ENCODE assay signal across 8 cellular contexts in genomic region chrX:21926527-21927278, GRCh38. TPM values are rescaled to one million over a fixed set of nuclear protein-coding genes. Genes with fewer than 3 reads are reported as not detected.
DNase-seq lines count a peak whose midpoint lies in the region; ATAC-seq lines count a peak whose summit lies in the region.

No MANE protein-coding gene starts in this region.

- H3K4me3 Mint-ChIP-seq in activated naive CD4-positive, alpha-beta T cell treated with anti-CD3 and anti-CD28 coated beads for 36 hours: no peak overlapping the region

- no peaks in the 10 kb centered on the region for H3K9me3 Mint-ChIP-seq in activated naive CD4-positive, alpha-beta T cell treated with anti-CD3 and anti-CD28 coated beads for 36 hours

- CTCF ChIA-PET in activated naive CD4-positive, alpha-beta T cell treated with anti-CD3 and anti-CD28 coated beads for 36 hours (lab: Charles Lee): interaction anchor here (1.6 kb wide), 1 partner anchor 85 kb away, joined by 3 read pairs; no protein-coding TSS in a partner anchor

- no peaks in the 10 kb centered on the region for H3K36me3 Mint-ChIP-seq in activated naive CD4-positive, alpha-beta T cell treated with anti-CD3 and anti-CD28 coated beads for 36 hours (ENCODE audit: low read depth)

- DNase-seq in activated naive CD4-positive, alpha-beta T cell treated with anti-CD3 and anti-CD28 coated beads for 36 hours: peak; percentile 26
- DNase-seq in activated naive CD4-positive, alpha-beta T cell (lab: John Stamatoyannopoulos, UW): no peak
- peak; percentile 45 for DNase-seq in HT-29 (ENCODE audit: low spot score)
- peak; percentile 93 for DNase-seq in amniotic epithelial cell (ENCODE audit: low read depth)
- DNase-seq in lung microvascular endothelial cell (ENCODE audit: low read depth in 2 of 2): peak; percentile 94 to 96
- no peak for DNase-seq in amygdala (lab: John Stamatoyannopoulos, UW)
- DNase-seq in NCI-H774 (lab: John Stamatoyannopoulos, UW): no peak

- intact Hi-C loops in activated naive CD4-positive, alpha-beta T cell treated with anti-CD3 and anti-CD28 coated beads for 36 hours (cut with micrococcal nuclease): loop anchor here (1.0 to 5.0 kb wide), 5 partner anchors 14 to 1856 kb away; partner anchors contain the start of genes SAT1 and SMS

- H3K27ac Mint-ChIP-seq in activated naive CD4-positive, alpha-beta T cell treated with anti-CD3 and anti-CD28 coated beads for 36 hours: peak overlapping the region; percentile 68

- no peak for ATAC-seq in GM19328 (IDR thresholded peaks at IDR 0.05; ENCODE audit: unreplicated experiment)

- H3K4me1 Mint-ChIP-seq in activated naive CD4-positive, alpha-beta T cell treated with anti-CD3 and anti-CD28 coated beads for 36 hours (ENCODE audit: low read depth): peaks cover 26% of the 10 kb centered on the region

- no peaks in the 10 kb centered on the region for H3K27me3 Mint-ChIP-seq in activated naive CD4-positive, alpha-beta T cell treated with anti-CD3 and anti-CD28 coated beads for 36 hours (ENCODE audit: low read depth)

RNA-seq across cellular contexts. Expression of gene SMS, which starts 13.8 kb away (rescaled TPM):
- total RNA-seq in activated naive CD4-positive, alpha-beta T cell treated with anti-CD3 and anti-CD28 coated beads for 36 hours: 100 to 1,000 TPM; 148 to 156 TPM
- 134 and 173 TPM in 2 replicates for total RNA-seq in HT-29 (2014; rRNA removed; shearing (Covaris generic))
- total RNA-seq in lung microvascular endothelial cell: 99.4 and 137 TPM in 2 replicates

Comparison
In these comparisons a context has a peak if more than half of its experiments do, and no peak if none do; other contexts are left out.
1. DNase-seq: peak in activated naive CD4-positive, alpha-beta T cell treated with anti-CD3 and anti-CD28 coated beads for 36 hours (single experiment), HT-29 (single experiment), amniotic epithelial cell (single experiment) and lung microvascular endothelial cell (2 of 2); none in activated naive CD4-positive, alpha-beta T cell (0 of 4), amygdala (0 of 56) and NCI-H774 (single experiment).